Comparison of ENCODE assay signal across 20 cellular contexts in genomic region chr1:54126271-54126815, GRCh38. TPM values are rescaled to one million over a fixed set of nuclear protein-coding genes. Genes with fewer than 3 reads are reported as not detected.
DNase-seq lines count a peak whose midpoint lies in the region; ATAC-seq and TF ChIP-seq lines count a peak whose summit lies in the region.
"Had no signal": no experiment of that assay in that cellular context is flagged by ENCODE, and none has a peak within 500 bp of the region (broad histone marks: within the 10 kb centered on the region; RNA-seq: fewer than 3 reads in every experiment).

No MANE protein-coding gene starts in this region.

- intact Hi-C loops in IMR-90 (cut with micrococcal nuclease) = no loop called here
- intact Hi-C loops in gastrocnemius medialis (cut with DNase I; ENCODE audit: low total_unique reads) = loop anchor here (1.0 to 5.0 kb wide), 2 partner anchors 27 to 146 kb away; no protein-coding TSS in a partner anchor

- H3K4me3 ChIP-seq in IMR-90 (ENCODE audit: insufficient read depth, low read depth, low read length) (no peak overlapping the region), fibroblast of villous mesenchyme (ENCODE audit: low read depth, low read length) (no peak overlapping the region), gastrocnemius medialis (no peak overlapping the region)
- H3K4me3 ChIP-seq: BLaER1 had no signal

- no peak overlapping the region for H3K4me2 ChIP-seq in IMR-90 (ENCODE audit: low read depth, low read length)
- H3K4me2 ChIP-seq: BLaER1, SK-N-SH had no signal

- no peak overlapping the region for H4K5ac ChIP-seq in IMR-90 (ENCODE audit: low read depth, low read length)

- in situ Hi-C loops in IMR-90 (cut with MboI; ENCODE audit: low sequenced_read_pairs) = loop anchor here (10.0 kb wide), 1 partner anchor 358 kb away; no protein-coding TSS in a partner anchor
- in situ Hi-C loops in gastrocnemius medialis (cut with MboI; ENCODE audit: low sequenced_read_pairs in 4 of 4) = loop anchor here in 2 of 4 donors (10.0 kb wide), 2 partner anchors 288 to 368 kb away; no protein-coding TSS in a partner anchor
- in situ Hi-C loops in GM13977 (cut with MboI; ENCODE audit: low pct_unique_long_range_greater_than_20kb, low sequenced_read_pairs, unreplicated experiment) = no loop called here

- POLR2A ChIA-PET in IMR-90 (lab: Charles Lee; ENCODE audit: unreplicated experiment) = no interaction called here

- H4K20me1 ChIP-seq in IMR-90 (ENCODE audit: insufficient read depth, low read length) = no peaks in the 10 kb centered on the region; the same call in 1 of the 2 replicates
- H4K20me1 ChIP-seq: BLaER1 had no signal

- H3K79me1 ChIP-seq in IMR-90 (ENCODE audit: low read depth in 1 of 2, low read length in 2 of 2) = no peaks in the 10 kb centered on the region

- DNase-seq in IMR-90 (peak; percentile 73), dermis microvascular lymphatic vessel endothelial cell (ENCODE audit: low read depth in 2 of 2) (peak; percentile 33 to 77), fibroblast of villous mesenchyme (ENCODE audit: low read depth) (peak; percentile 25), gastrocnemius medialis (no peak), NCI-H1092 treated with DMSO at 0.1 percent for 48 hours (lab: John Stamatoyannopoulos, UW) (no peak), NCI-H1417 (lab: John Stamatoyannopoulos, UW) (no peak), GM13977 (ENCODE audit: low spot score) (no peak)
- DNase-seq: CD4-positive, CD25-positive, alpha-beta regulatory T cell; GOT3; HCEC 1CT; Karpas-422; NCI-H1092; NCI-H1436 treated with DMSO at 0.1 percent for 48 hours; NCI-H187 treated with DMSO at 0.1 percent for 48 hours; NCI-H524 treated with DMSO at 0.1 percent for 48 hours; NCI-H774; SK-N-SH had no signal

- H3K36me3 ChIP-seq in IMR-90 (ENCODE audit: control insufficient read depth, insufficient read depth, low read length) (no peaks in the 10 kb centered on the region), gastrocnemius medialis (no peaks in the 10 kb centered on the region)
- H3K36me3 ChIP-seq: BLaER1 had no signal

- H3K23ac ChIP-seq in IMR-90 (ENCODE audit: low read depth, low read length) = no peak overlapping the region

- ATAC-seq in IMR-90 (ENCODE audit: low read depth) = no peak
- ATAC-seq in gastrocnemius medialis = peak in 1 of 2 donors; percentile 67
- ATAC-seq in GM21825 (IDR thresholded peaks at IDR 0.05; ENCODE audit: unreplicated experiment) = no peak

- peaks cover 2% of the 10 kb centered on the region; the same call in 1 of the 2 replicates for H3K27me3 ChIP-seq in IMR-90 (ENCODE audit: control insufficient read depth, insufficient read depth, low read length)
- no peaks in the 10 kb centered on the region for H3K27me3 ChIP-seq in gastrocnemius medialis

- H3K56ac ChIP-seq in IMR-90 (ENCODE audit: extremely low read depth, insufficient read depth, low read length) = no peak overlapping the region

- H2AK5ac ChIP-seq in IMR-90 (ENCODE audit: low read depth, low read length) = no peak overlapping the region

- TF ChIP-seq RAD21 in IMR-90 (IDR thresholded peaks at IDR 0.05; ENCODE audit: low read length) = no peak

- H2AFZ ChIP-seq in IMR-90 (replicated peaks; ENCODE audit: low read length, poor library complexity) = no peak overlapping the region

- no TSS peak for BruUV-seq in IMR-90 (replicated peaks; lab: Mats Ljungman, UMichigan)

- H3K14ac ChIP-seq in IMR-90 (replicated peaks; ENCODE audit: low read depth, low read length) = no peak overlapping the region

- no peak overlapping the region for H2AK9ac ChIP-seq in IMR-90 (replicated peaks; ENCODE audit: low read depth, low read length, poor library complexity)

- no peaks in the 10 kb centered on the region for H3K9me3 ChIP-seq in IMR-90 (ENCODE audit: control insufficient read depth, insufficient read depth, low read length)
- no peaks in the 10 kb centered on the region for H3K9me3 ChIP-seq in gastrocnemius medialis
- H3K9me3 ChIP-seq: BLaER1, SK-N-SH had no signal

- no peak overlapping the region for H2BK120ac ChIP-seq in IMR-90 (ENCODE audit: low read depth, low read length)

- H4K8ac ChIP-seq in IMR-90 (ENCODE audit: low read depth in 2 of 2, low read length in 2 of 2) = no peak overlapping the region

- H2BK15ac ChIP-seq in IMR-90 (ENCODE audit: low read depth, low read length) = no peak overlapping the region

- no peak overlapping the region for H3K9ac ChIP-seq in IMR-90 (ENCODE audit: low read depth, low read length)
- H3K9ac ChIP-seq: BLaER1, SK-N-SH had no signal

- no peak overlapping the region for H3K4ac ChIP-seq in IMR-90 (ENCODE audit: low read depth, low read length)

- H3K18ac ChIP-seq in IMR-90 (ENCODE audit: low read depth, low read length) = no peak overlapping the region

- H3K27ac ChIP-seq in IMR-90 (ENCODE audit: insufficient read depth, low read length) (no peak overlapping the region), gastrocnemius medialis (peak overlapping the region; percentile 81 to 91 (median 82))
- H3K27ac ChIP-seq: BLaER1 had no signal

- dilution Hi-C loops in IMR-90 (cut with HindIII; ENCODE audit: low sequenced_read_pairs, unreplicated experiment) = no loop called here

- WGBS in IMR-90 (ENCODE audit: extremely low coverage in 2 of 2, insufficient read length in 1 of 2), 2 experiments = no CpG with 5 or more reads among the region's 3 CpGs

- TF ChIP-seq POLR2A in IMR-90 (IDR thresholded peaks at IDR 0.05; ENCODE audit: low read depth, low read length) = no peak
- no peak for TF ChIP-seq POLR2A in gastrocnemius medialis (IDR thresholded peaks at IDR 0.05)

- no peak overlapping the region for H4K91ac ChIP-seq in IMR-90 (ENCODE audit: insufficient read depth, low read depth, low read length)

- H3K4me1 ChIP-seq in IMR-90 (ENCODE audit: control insufficient read depth, insufficient read depth, low read length) = peaks cover under 1% of the 10 kb centered on the region
- H3K4me1 ChIP-seq in gastrocnemius medialis = peaks cover 10 to 11% of the 10 kb centered on the region in 2 donors

- no peak overlapping the region for H2BK20ac ChIP-seq in IMR-90 (ENCODE audit: low read depth, low read length)

- CTCF ChIA-PET in IMR-90 (lab: Yijun Ruan, JAX) = interaction anchor here (0.6 kb wide), 1 partner anchor 363 kb away, joined by 3 read pairs; no protein-coding TSS in a partner anchor

- H2BK5ac ChIP-seq in IMR-90 (ENCODE audit: low read depth, low read length, poor library complexity, severe bottlenecking) = no peak overlapping the region

- 0 out of 2 replicates have a peak, but pooled peaks cover 3% of the 10 kb centered on the region for H3K9me1 ChIP-seq in IMR-90 (ENCODE audit: insufficient read depth, low read length)

- no peak for TF ChIP-seq CTCF in IMR-90 (conservative IDR thresholded peaks at IDR 0.05; ENCODE audit: low read depth, low read length)
- TF ChIP-seq CTCF in fibroblast of villous mesenchyme (IDR thresholded peaks at IDR 0.05; ENCODE audit: insufficient read depth, low read depth, low read length) = no peak
- no peak for TF ChIP-seq CTCF in gastrocnemius medialis (IDR thresholded peaks at IDR 0.05 in 4 of 5, conservative IDR thresholded peaks at IDR 0.05 in 1 of 5)
- TF ChIP-seq CTCF in GM13977 (IDR thresholded peaks at IDR 0.05; ENCODE audit: extremely low read depth, insufficient read depth, missing control alignments) = no peak

TF ChIP-seq in IMR-90, 13 proteins besides CTCF, POLR2A, EP300 and RAD21:
- TF ChIP-seq FOS (IDR thresholded peaks at IDR 0.05; ENCODE audit: low read depth, low read length) = no peak
- TF ChIP-seq RFX5 (IDR thresholded peaks at IDR 0.05; ENCODE audit: low read depth, low read length) = no peak
- TF ChIP-seq MXI1 (IDR thresholded peaks at IDR 0.05; ENCODE audit: borderline replicate concordance, low read depth, low read length) = no peak
TF ChIP-seq in IMR-90: peak in this region for 0.

RNA-seq across cellular contexts. Expression of gene CDCP2, which starts 26.5 kb away (rescaled TPM):
- not detected in 2 replicates for total RNA-seq in IMR-90 (2012; rRNA removed)
- not detected in 2 replicates for polyA plus RNA-seq in IMR-90 (2012; rRNA removed)
- polyA plus RNA-seq in IMR-90 (2012; cell fraction: cytosol; rRNA removed) = not detected in 2 replicates
- not detected in 2 replicates for polyA plus RNA-seq in IMR-90 (2012; cell fraction: nucleus; rRNA removed; ENCODE audit: low replicate concordance)
- total RNA-seq in dermis microvascular lymphatic vessel endothelial cell = 0.13 and 0.38 TPM in 2 replicates
- total RNA-seq in fibroblast of villous mesenchyme = not detected in 2 replicates
- total RNA-seq in gastrocnemius medialis = not detected
- total RNA-seq: A172 had no signal
- polyA plus RNA-seq: CD4-positive, CD25-positive, alpha-beta regulatory T cell; SK-N-SH had no signal

Comparison
In these comparisons a context has a peak if more than half of its experiments do, and no peak if none do; other contexts are left out.
1. DNase-seq: peak in IMR-90 (single experiment), dermis microvascular lymphatic vessel endothelial cell (2 of 2) and fibroblast of villous mesenchyme (single experiment); none in gastrocnemius medialis (0 of 2), NCI-H1092 treated with DMSO at 0.1 percent for 48 hours (single experiment), NCI-H1417 (0 of 3) and GM13977 (single experiment).